Comparison of ENCODE assay signal across 35 cellular contexts in the genomic region with DNA sequence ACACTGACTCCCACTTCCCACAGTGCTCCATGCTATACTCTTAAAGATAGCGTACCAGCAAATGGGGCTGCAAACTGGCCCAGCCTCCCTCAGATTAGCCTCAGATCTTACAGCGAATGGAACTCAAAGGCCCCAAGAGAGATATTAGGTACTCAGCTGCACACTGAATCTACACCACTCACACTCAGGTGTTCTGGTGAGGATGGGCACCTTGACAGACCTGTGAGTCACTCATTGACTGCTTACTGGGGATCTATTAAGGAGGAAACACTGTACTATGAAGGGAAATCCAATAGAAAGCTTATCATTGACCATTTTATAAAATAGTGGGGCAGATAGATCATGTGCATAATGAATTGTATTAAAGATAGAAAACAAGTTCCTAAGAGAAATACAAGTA.
"Had no signal": no experiment of that assay in that cellular context is flagged by ENCODE, and none has a peak within 500 bp of the region (broad histone marks: within the 10 kb centered on the region; RNA-seq: fewer than 3 reads in every experiment).

No MANE protein-coding gene starts in this region.

- H3K27me3 ChIP-seq: brain microvascular endothelial cell, cardiac muscle cell, dorsolateral prefrontal cortex, esophagus muscularis mucosa, gastroesophageal sphincter, heart right ventricle had no signal

- H3K27ac ChIP-seq: brain microvascular endothelial cell, cardiac muscle cell, coronary artery, dorsolateral prefrontal cortex, esophagus muscularis mucosa, gastroesophageal sphincter, heart right ventricle, WERI-Rb-1 had no signal

- H3K36me3 ChIP-seq: brain microvascular endothelial cell, cardiac muscle cell, esophagus muscularis mucosa, gastroesophageal sphincter, heart right ventricle, WERI-Rb-1 had no signal

- H3K4me3 Mint-ChIP-seq: activated B cell treated with CpG ODN at 0.5 μM for 24 hours; activated CD8-positive, alpha-beta T cell treated with anti-CD3 and anti-CD28 coated beads for 36 hours; activated naive CD8-positive, alpha-beta T cell; activated T-cell treated with anti-CD3 and anti-CD28 coated beads, Interleukin-2, amount 50 U/mL, for 4 hours; activated T-helper 17 cell treated with anti-CD3 and anti-CD28 coated beads, Interleukin-2, amount 50 U/mL, for 72 hours; dendritic cell treated with granulocyte-macrophage colony-stimulating factor and Interleukin-4, amounts not matched to agents 40 ng/mL and 50 ng/mL, for 4 days; endodermal cell; T-helper 17 cell; T-helper 2 cell treated with Interferon-gamma antibody and Interleukin-4, amounts not matched to agents 5 μg/mL and 100 μg/mL, for 36 hours had no signal

- H3K27ac Mint-ChIP-seq: activated B cell treated with CpG ODN at 0.5 μM for 24 hours; activated CD8-positive, alpha-beta T cell treated with anti-CD3 and anti-CD28 coated beads for 36 hours; activated naive CD8-positive, alpha-beta T cell; activated T-helper 17 cell treated with anti-CD3 and anti-CD28 coated beads, Interleukin-2, amount 50 U/mL, for 72 hours; dendritic cell treated with granulocyte-macrophage colony-stimulating factor and Interleukin-4, amounts not matched to agents 40 ng/mL and 50 ng/mL, for 4 days; endodermal cell; T-helper 17 cell; T-helper 2 cell treated with Interferon-gamma antibody and Interleukin-4, amounts not matched to agents 5 μg/mL and 100 μg/mL, for 36 hours had no signal

- FAIRE-seq: astrocyte had no signal

- H3K4me3 ChIP-seq: cardiac muscle cell, coronary artery, dorsolateral prefrontal cortex, esophagus muscularis mucosa, gastroesophageal sphincter, heart right ventricle had no signal

- H3K9me3 Mint-ChIP-seq: activated B cell treated with CpG ODN at 0.5 μM for 24 hours; activated CD8-positive, alpha-beta T cell treated with anti-CD3 and anti-CD28 coated beads for 36 hours; activated T-cell treated with anti-CD3 and anti-CD28 coated beads, Interleukin-2, amount 50 U/mL, for 4 hours; activated T-helper 17 cell treated with anti-CD3 and anti-CD28 coated beads, Interleukin-2, amount 50 U/mL, for 72 hours; dendritic cell treated with granulocyte-macrophage colony-stimulating factor and Interleukin-4, amounts not matched to agents 40 ng/mL and 50 ng/mL, for 4 days; endodermal cell; T-helper 2 cell treated with Interferon-gamma antibody and Interleukin-4, amounts not matched to agents 5 μg/mL and 100 μg/mL, for 36 hours had no signal

- DNase-seq: activated B cell treated with CpG ODN at 0.5 μM for 24 hours; activated CD4-positive, alpha-beta T cell treated with anti-CD3 and anti-CD28 coated beads for 48 hours; activated CD4-positive, alpha-beta T cell treated with anti-CD3 and anti-CD28 coated beads, Interleukin-2, amount 50 U/mL, for 1 hour; activated CD4-positive, alpha-beta T cell treated with anti-CD3 and anti-CD28 coated beads, Interleukin-2, amount 50 U/mL, for 48 hours; activated CD8-positive, alpha-beta memory T cell treated with anti-CD3 and anti-CD28 coated beads for 24 hours; activated CD8-positive, alpha-beta T cell treated with anti-CD3 and anti-CD28 coated beads for 36 hours; activated effector memory CD4-positive, alpha-beta T cell treated with Interleukin-2 at 50 U/mL for 16 hours; activated gamma-delta T cell treated with Interleukin-2 at 50 U/mL for 16 hours; activated naive CD4-positive, alpha-beta T cell treated with anti-CD3 and anti-CD28 coated beads, Interleukin-2, amount 50 U/mL, for 16 hours; activated naive CD4-positive, alpha-beta T cell treated with Interleukin-2 at 50 U/mL for 16 hours; activated T-cell treated with anti-CD3 and anti-CD28 coated beads, Interleukin-2, amount 50 U/mL, for 4 hours; amniotic stem cell; anterior cingulate cortex; brain microvascular endothelial cell; central memory CD4-positive, alpha-beta T cell; cerebellar nuclear complex; dorsolateral prefrontal cortex; effector memory CD4-positive, alpha-beta T cell; endodermal cell; erythroblast; foreskin melanocyte; heart right ventricle; T-helper 1 cell; T-helper 17 cell; T1000; WERI-Rb-1 had no signal

- H3K4me1 Mint-ChIP-seq: activated B cell treated with CpG ODN at 0.5 μM for 24 hours; activated T-helper 17 cell treated with anti-CD3 and anti-CD28 coated beads, Interleukin-2, amount 50 U/mL, for 72 hours; T-helper 17 cell had no signal

- H3K9me3 ChIP-seq: esophagus muscularis mucosa, gastroesophageal sphincter, heart right ventricle had no signal
